14 cellular contexts compared by ENCODE assay signal in genomic region chr9:96382175-96382574, GRCh38. TPM values are rescaled to one million over a fixed set of nuclear protein-coding genes. Genes with fewer than 3 reads are reported as not detected.
DNase-seq lines count a peak whose midpoint lies in the region; ATAC-seq, FAIRE-seq and TF ChIP-seq lines count a peak whose summit lies in the region.
"Had no signal": no experiment of that assay in that cellular context is flagged by ENCODE, and none has a peak within 500 bp of the region (broad histone marks: within the 10 kb centered on the region; RNA-seq: fewer than 3 reads in every experiment).

No MANE protein-coding gene starts in this region.

- 31% methylated on average over 2 of the region's 2 CpGs for WGBS in K562 (ENCODE audit: insufficient coverage, low coverage, missing lambda C conversion rate)
- WGBS in liver, result 62% methylated on average over 2 of the region's 2 CpGs

- ATAC-seq in K562, result no peak
- ATAC-seq in HG02840 (IDR thresholded peaks at IDR 0.05; ENCODE audit: low FRiP score, unreplicated experiment), result no peak

- no peak for TF ChIP-seq EP300 in K562 (IDR thresholded peaks at IDR 0.05; ENCODE audit: low read length)

- H3K27me3 ChIP-seq in K562 (ENCODE audit: control insufficient read depth in 2 of 2, insufficient read depth in 2 of 2, low read length in 2 of 2) (no peaks in the 10 kb centered on the region), liver (ENCODE audit: control insufficient read depth in 4 of 4, insufficient read depth in 4 of 4, low read length in 3 of 4) (no peaks in the 10 kb centered on the region)
- H3K27me3 ChIP-seq: pancreas, Peyer's patch, uterus had no signal

- DNase-seq in A172 (ENCODE audit: low spot score) (peak; percentile 11), K562 (ENCODE audit: extremely low read depth in 1 of 4, low spot score in 3 of 4) (peak in 1 of 4 experiments; percentile 22), NCI-H2029 treated with DMSO at 0.1 percent for 48 hours (lab: John Stamatoyannopoulos, UW) (no peak), CD1c-positive myeloid dendritic cell (ENCODE audit: extremely low spot score) (no peak), NAMALWA (ENCODE audit: low spot score) (no peak)
- DNase-seq: activated B cell treated with CpG ODN at 0.5 μM for 24 hours, activated gamma-delta T cell, NCI-H2029, pancreas, uterus had no signal

- H3K9me3 ChIP-seq in ES-I3 (ENCODE audit: control insufficient read depth, insufficient read depth, low read length) (no peaks in the 10 kb centered on the region), K562 (replicated peaks; ENCODE audit: control insufficient read depth, insufficient read depth, low read depth, low read length) (no peaks in the 10 kb centered on the region), liver (ENCODE audit: control insufficient read depth in 4 of 4, low read length in 3 of 4) (no peaks in the 10 kb centered on the region)
- H3K9me3 ChIP-seq: pancreas, Peyer's patch, uterus had no signal

- TF ChIP-seq RAD21 in K562 (CRISPR knock-in tag; conservative IDR thresholded peaks at IDR 0.05 in 1 of 2, IDR thresholded peaks at IDR 0.05 in 1 of 2), result no peak
- TF ChIP-seq RAD21 in liver (IDR thresholded peaks at IDR 0.05), result no peak

- no TSS peak for BruUV-seq in K562 (replicated peaks; lab: Mats Ljungman, UMichigan)

- no peak for TF ChIP-seq CTCF in K562 (IDR thresholded peaks at IDR 0.05 in 2 of 3, conservative IDR thresholded peaks at IDR 0.05 in 1 of 3; ENCODE audit: insufficient read depth in 2 of 3, low read depth in 1 of 3, low read length in 3 of 3)
- TF ChIP-seq CTCF in liver (IDR thresholded peaks at IDR 0.05; ENCODE audit: low read depth, low read length, missing input control), result no peak

- H3K4me3 ChIP-seq in K562, result no peak overlapping the region
- H3K4me3 ChIP-seq in liver (ENCODE audit: low read depth in 1 of 3, low read length in 3 of 3), result peak overlapping the region in 2 of 3 donors; percentile 65 to 97

- peak; percentile 23 for FAIRE-seq in K562 (lab: Jason Lieb, UNC)
- FAIRE-seq: pancreas had no signal

- intact Hi-C loops in K562 (cut with micrococcal nuclease), result no loop called here

- H3K36me3 ChIP-seq in ES-I3 (ENCODE audit: insufficient read depth, low read length), result no peaks in the 10 kb centered on the region
- peaks cover 25% of the 10 kb centered on the region for H3K36me3 ChIP-seq in K562 (ENCODE audit: control insufficient read depth, insufficient read depth, low read length)
- H3K36me3 ChIP-seq in liver (ENCODE audit: control insufficient read depth in 4 of 4, insufficient read depth in 3 of 4, low read depth in 1 of 4, low read length in 3 of 4), result peaks cover 0 to 2% (median 0%) of the 10 kb centered on the region in 4 donors
- H3K36me3 ChIP-seq: pancreas, Peyer's patch, uterus had no signal

- no peak overlapping the region for H3K27ac ChIP-seq in K562 (ENCODE audit: extremely low read depth, low read depth, low read length)
- no peak overlapping the region for H3K27ac ChIP-seq in liver (ENCODE audit: low read depth in 1 of 2, low read length in 2 of 2)

- no peak overlapping the region for H2AFZ ChIP-seq in K562 (ENCODE audit: low read depth, low read length)

- in situ Hi-C loops in K562 (cut with MboI), result no loop called here

- H3K9ac ChIP-seq in ES-I3 (ENCODE audit: low read depth, low read length), result peak overlapping the region; percentile 61; the same call in 1 of the 2 replicates
- H3K9ac ChIP-seq in K562 (ENCODE audit: insufficient read depth in 1 of 2, low read depth in 2 of 2, low read length in 2 of 2), result no peak overlapping the region
- H3K9ac ChIP-seq in liver (ENCODE audit: low read depth in 1 of 2, low read length in 2 of 2), result peak overlapping the region; percentile 51 to 89

- no peaks in the 10 kb centered on the region for H3K79me2 ChIP-seq in K562 (ENCODE audit: control insufficient read depth, insufficient read depth, low read length)

- H3K9me1 ChIP-seq in K562 (ENCODE audit: control insufficient read depth, insufficient read depth, low read length), result no peaks in the 10 kb centered on the region

- CTCF ChIA-PET in K562 (lab: Yijun Ruan, JAX; ENCODE audit: low intra/inter-chr PET ratio), result no interaction called here

- TF ChIP-seq POLR2A in K562 (conservative IDR thresholded peaks at IDR 0.05), result no peak

- H3K4me2 ChIP-seq in K562 (ENCODE audit: insufficient read depth, low read length), result no peak overlapping the region

- POLR2A ChIA-PET in K562 (lab: Yijun Ruan, JAX), result interaction anchor here (1.6 to 1.7 kb wide), 3 partner anchors 9 to 14 kb away, joined by 4 to 7 read pairs (median 7); no protein-coding TSS in a partner anchor

- no peaks in the 10 kb centered on the region; the same call in 1 of the 2 replicates for H4K20me1 ChIP-seq in K562 (replicated peaks; ENCODE audit: control insufficient read depth, insufficient read depth, low read length)

- H3K4me1 ChIP-seq in ES-I3 (ENCODE audit: insufficient read depth, low read length) (peaks cover 7% of the 10 kb centered on the region), K562 (replicated peaks in 1 of 2; ENCODE audit: control insufficient read depth in 2 of 2, insufficient read depth in 2 of 2, low read length in 2 of 2) (peaks cover 13 to 18% of the 10 kb centered on the region in 2 experiments; a peak in 3 of 5 replicates), liver (ENCODE audit: control insufficient read depth in 4 of 4, insufficient read depth in 4 of 4, low read length in 3 of 4) (peaks cover 2 to 45% (median 35%) of the 10 kb centered on the region in 4 donors)
- H3K4me1 ChIP-seq: uterus had no signal

TF ChIP-seq in K562, 482 proteins besides CTCF, POLR2A, EP300 and RAD21 (continues in another document):
- no peak for TF ChIP-seq ZNF165 (CRISPR knock-in tag; IDR thresholded peaks at IDR 0.05; ENCODE audit: borderline replicate concordance)
- TF ChIP-seq JUN (IDR thresholded peaks at IDR 0.05; ENCODE audit: borderline replicate concordance, low read depth, low read length), result peak; percentile 26; the same call in 1 of the 2 replicates
- no peak for TF ChIP-seq JUN (CRISPR knock-in tag; IDR thresholded peaks at IDR 0.05; ENCODE audit: borderline replicate concordance)
- no peak for TF ChIP-seq FOXK2 (conservative IDR thresholded peaks at IDR 0.05 in 1 of 2, IDR thresholded peaks at IDR 0.05 in 1 of 2; ENCODE audit: low read depth in 2 of 2)
- peak; percentile 48 for TF ChIP-seq FOSL1 (tag; conservative IDR thresholded peaks at IDR 0.05)
- no peak for TF ChIP-seq ETV5 (CRISPR knock-in tag; IDR thresholded peaks at IDR 0.05; ENCODE audit: low read depth)

TF ChIP-seq in liver, 16 proteins besides CTCF, POLR2A, EP300 and RAD21 (continues in another document):
- TF ChIP-seq YY1 (IDR thresholded peaks at IDR 0.05) (no peak), MAX (IDR thresholded peaks at IDR 0.05) (no peak), SP1 (IDR thresholded peaks at IDR 0.05) (no peak), EGR1 (IDR thresholded peaks at IDR 0.05; ENCODE audit: low read depth in 2 of 2) (no peak)

RNA-seq across cellular contexts. Expression of gene SLC35D2, which starts 1.3 kb away (rescaled TPM):
- total RNA-seq in A172 (2014; rRNA removed; shearing (Covaris generic)), result 42.4 and 47.9 TPM in 2 replicates
- total RNA-seq in K562 (2011; cell fraction: chromatin; rRNA removed; ENCODE audit: low replicate concordance), result 10.4 and 12.2 TPM in 2 replicates
- 7.6 and 8.5 TPM in 2 replicates for total RNA-seq in K562 (2011; cell fraction: nucleolus; rRNA removed)
- 13.0 and 19.7 TPM in 2 replicates for total RNA-seq in K562 (2011; cell fraction: nucleoplasm; rRNA removed)
- 7.9 and 8.0 TPM in 2 replicates for total RNA-seq in K562 (2014; rRNA removed)
- 11.8 and 13.9 TPM in 2 replicates for total RNA-seq in K562 (2014; rRNA removed; fragmentation: Illumina TruSeq; extraction: Trizol)
- total RNA-seq in K562 (2015; rRNA removed; fragmentation: Illumina TruSeq; extraction: Trizol), result 12.9 and 13.2 TPM in 2 replicates
- 10.6 and 11.7 TPM in 2 replicates for total RNA-seq in K562 (2021)
- polyA plus RNA-seq in K562 (2011; rRNA removed), result 11.2 and 14.9 TPM in 2 replicates
- polyA plus RNA-seq in K562 (2011; cell fraction: cytosol; rRNA removed), result 8.2 and 13.3 TPM in 2 replicates
- polyA plus RNA-seq in K562 (2011; cell fraction: nucleus; rRNA removed), result 8.4 and 9.7 TPM in 2 replicates
- 14.5 and 32.7 TPM in 2 replicates for polyA plus RNA-seq in K562 (2012)
- 12.1 and 12.7 TPM in 2 replicates for polyA plus RNA-seq in K562 (2014; fragmentation: Illumina TruSeq; extraction: Trizol)
- polyA plus RNA-seq in K562 (2014; fragmentation: Nextera tagmentation; extraction: Ambion mirVana), result 1 to 10 TPM; 2.9 to 3.2 TPM
- 9.0 and 14.1 TPM in 2 replicates for polyA plus RNA-seq in K562 (2014; rRNA removed)
- polyA minus RNA-seq in K562 (2011; rRNA and poly(A)+ RNA removed), result 8.9 and 9.0 TPM in 2 replicates
- polyA minus RNA-seq in K562 (2011; cell fraction: cytosol; rRNA and poly(A)+ RNA removed), result 5.2 and 5.9 TPM in 2 replicates
- polyA minus RNA-seq in K562 (2011; cell fraction: nucleus; rRNA and poly(A)+ RNA removed), result 2.2 and 4.7 TPM in 2 replicates
- total RNA-seq in liver, result 10 to 100 TPM; 27.9 to 44.6 TPM
- polyA plus RNA-seq in liver, result 10 to 100 TPM; 19.2 to 27.2 TPM

RNA-seq across cellular contexts. Expression of gene ZNF367, which starts 36.0 kb away (rescaled TPM):
- total RNA-seq in A172 (2014; rRNA removed; shearing (Covaris generic)), result 33.7 and 37.6 TPM in 2 replicates
- total RNA-seq in K562 (2011; cell fraction: chromatin; rRNA removed; ENCODE audit: low replicate concordance), result 5.9 and 11.7 TPM in 2 replicates
- total RNA-seq in K562 (2011; cell fraction: nucleolus; rRNA removed), result 5.3 and 6.2 TPM in 2 replicates
- 7.2 and 10.0 TPM in 2 replicates for total RNA-seq in K562 (2011; cell fraction: nucleoplasm; rRNA removed)
- total RNA-seq in K562 (2014; rRNA removed) (12.4 and 13.2 TPM in 2 replicates), K562 (2014; rRNA removed; fragmentation: Illumina TruSeq; extraction: Trizol) (11.8 and 13.2 TPM in 2 replicates), K562 (2015; rRNA removed; fragmentation: Illumina TruSeq; extraction: Trizol) (12.6 and 14.4 TPM in 2 replicates), K562 (2021) (13.1 and 13.2 TPM in 2 replicates), liver (10 to 100 TPM in 1 of 2 donors, 1 to 10 TPM in 1; 1.8 to 18.1 TPM)
- polyA plus RNA-seq in K562 (2011; rRNA removed) (7.3 and 9.1 TPM in 2 replicates), K562 (2014; fragmentation: Illumina TruSeq; extraction: Trizol) (9.4 and 10.0 TPM in 2 replicates), K562 (2014; fragmentation: Nextera tagmentation; extraction: Ambion mirVana) (1 to 10 TPM; 2.7 TPM), K562 (2014; rRNA removed) (9.9 and 10.8 TPM in 2 replicates), liver (1 to 10 TPM in 1 of 2 donors, under 1 TPM in 1; 0.36 to 2.1 TPM)
- 3.0 and 3.3 TPM in 2 replicates for polyA plus RNA-seq in K562 (2011; cell fraction: cytosol; rRNA removed)
- polyA plus RNA-seq in K562 (2011; cell fraction: nucleus; rRNA removed), result 6.6 and 7.8 TPM in 2 replicates
- 6.5 and 7.2 TPM in 2 replicates for polyA plus RNA-seq in K562 (2012)
- 5.4 and 6.1 TPM in 2 replicates for polyA minus RNA-seq in K562 (2011; rRNA and poly(A)+ RNA removed)
- 3.6 TPM in 2 replicates for polyA minus RNA-seq in K562 (2011; cell fraction: cytosol; rRNA and poly(A)+ RNA removed)
- 6.5 and 6.6 TPM in 2 replicates for polyA minus RNA-seq in K562 (2011; cell fraction: nucleus; rRNA and poly(A)+ RNA removed)

Comparison
In these comparisons a context has a peak if more than half of its experiments do, and no peak if none do; other contexts are left out.
1. H3K9ac ChIP-seq: peak in ES-I3 (single experiment) and liver (2 of 2); none in K562 (0 of 2).